31 cellular contexts compared by ENCODE assay signal in genomic region chr17:42767512-42767911, GRCh38. TPM values are rescaled to one million over a fixed set of nuclear protein-coding genes. Genes with fewer than 3 reads are reported as not detected.
"Had no signal": no experiment of that assay in that cellular context is flagged by ENCODE, and none has a peak within 500 bp of the region (broad histone marks: within the 10 kb centered on the region; RNA-seq: fewer than 3 reads in every experiment).

No MANE protein-coding gene starts in this region.

- H3K4me3 ChIP-seq: pancreas, psoas muscle, skin epidermis, smooth muscle cell, spleen, suprapubic skin, testis, tibial artery, transverse colon, upper lobe of right lung, uterus had no signal

- ATAC-seq: naive thymus-derived CD8-positive, alpha-beta T cell; natural killer cell treated with Interleukin-12 subunit alpha and Interleukin-12 subunit beta and Interleukin-15 and Interleukin-18, amount 100 ng/mL, for 72 hours; pancreas; psoas muscle; right cardiac atrium; sciatic nerve; stimulated activated memory B cell treated with anti-CD40 and anti-IgM and Interleukin-4, amounts not matched to agents 10 μg/mL and 1 μg/mL and 100 μg/mL, for 72 hours; stimulated activated naive CD8-positive, alpha-beta T cell treated with anti-CD3 and anti-CD28 coated beads, Interleukin-15, amount 100 ng/mL, for 72 hours; stimulated activated naive CD8-positive, alpha-beta T cell treated with anti-CD3 and anti-CD28 coated beads, Interleukin-15, Interleukin-2, amounts not matched to agents 100 U/mL and 50 U/mL, for 24 hours; upper lobe of right lung had no signal

- H3K4me1 ChIP-seq: uterus had no signal

- H3K36me3 Mint-ChIP-seq: natural killer cell treated with Interleukin-12 subunit alpha and Interleukin-12 subunit beta and Interleukin-15 and Interleukin-18, amount 100 ng/mL, for 72 hours; stimulated activated memory B cell treated with anti-CD40 and anti-IgM and Interleukin-4, amounts not matched to agents 10 μg/mL and 1 μg/mL and 100 μg/mL, for 72 hours; type B pancreatic cell had no signal

- H3K36me3 ChIP-seq: neutrophil, pancreas, spleen, suprapubic skin, tibial artery, transverse colon, upper lobe of right lung, uterus had no signal

- H3K9me3 ChIP-seq: neutrophil, pancreas, psoas muscle, spleen, suprapubic skin, testis, tibial artery, transverse colon, upper lobe of right lung, uterus had no signal

- H3K27me3 ChIP-seq: pancreas, suprapubic skin, testis, uterus had no signal

- H3K9me3 Mint-ChIP-seq: naive thymus-derived CD8-positive, alpha-beta T cell; natural killer cell treated with Interleukin-12 subunit alpha and Interleukin-12 subunit beta and Interleukin-15 and Interleukin-18, amount 100 ng/mL, for 72 hours; nephron progenitor cell; neural crest cell; stimulated activated memory B cell treated with anti-CD40 and anti-IgM and Interleukin-4, amounts not matched to agents 10 μg/mL and 1 μg/mL and 100 μg/mL, for 72 hours; stimulated activated naive CD8-positive, alpha-beta T cell treated with anti-CD3 and anti-CD28 coated beads, Interleukin-15, amount 100 ng/mL, for 72 hours; type B pancreatic cell had no signal

- FAIRE-seq: pancreas had no signal

- H3K27ac ChIP-seq: neutrophil, pancreas, psoas muscle, skin epidermis, spleen, suprapubic skin, testis, tibial artery, transverse colon, upper lobe of right lung, uterus had no signal

- DNase-seq: naive thymus-derived CD8-positive, alpha-beta T cell; nephron progenitor cell; nucleus accumbens; pancreas; psoas muscle; right cardiac atrium; stimulated activated CD4-positive, alpha-beta T cell treated with anti-CD3 and anti-CD28 coated beads, Interleukin-12 subunit alpha, Interleukin-12 subunit beta, amount 100 ng/mL, for 4 hours; stimulated activated CD4-positive, alpha-beta T cell treated with anti-CD3 and anti-CD28 coated beads, Interleukin-1b, Interleukin-23, amount 100 ng/mL, for 48 hours; stimulated activated CD4-positive, alpha-beta T cell treated with anti-CD3 and anti-CD28 coated beads, Interleukin-4, amount 100 ng/mL, for 1 hour; stimulated activated CD4-positive, alpha-beta T cell treated with anti-CD3 and anti-CD28 coated beads, Interleukin-4, amount 100 ng/mL, for 4 hours; stimulated activated CD8-positive, alpha-beta memory T cell treated with anti-CD3 and anti-CD28 coated beads, Interleukin-4, amount 100 ng/mL, for 48 hours; stimulated activated naive CD4-positive, alpha-beta T cell; stimulated activated naive CD8-positive, alpha-beta T cell treated with anti-CD3 and anti-CD28 coated beads, Interleukin-15, amount 100 ng/mL, for 72 hours; stimulated activated naive CD8-positive, alpha-beta T cell treated with anti-CD3 and anti-CD28 coated beads, Interleukin-15, Interleukin-2, amounts not matched to agents 100 U/mL and 50 U/mL, for 24 hours; substantia nigra; testis; tibial artery; transverse colon; upper lobe of right lung; uterus had no signal

- H3K4me3 Mint-ChIP-seq: natural killer cell treated with Interleukin-12 subunit alpha and Interleukin-12 subunit beta and Interleukin-15 and Interleukin-18, amount 100 ng/mL, for 72 hours; nephron progenitor cell; neural crest cell; stimulated activated memory B cell treated with anti-CD40 and anti-IgM and Interleukin-4, amounts not matched to agents 10 μg/mL and 1 μg/mL and 100 μg/mL, for 72 hours; stimulated activated naive CD8-positive, alpha-beta T cell treated with anti-CD3 and anti-CD28 coated beads, Interleukin-15, amount 100 ng/mL, for 72 hours; type B pancreatic cell had no signal

- H3K27ac Mint-ChIP-seq: naive thymus-derived CD8-positive, alpha-beta T cell; natural killer cell treated with Interleukin-12 subunit alpha and Interleukin-12 subunit beta and Interleukin-15 and Interleukin-18, amount 100 ng/mL, for 72 hours; nephron progenitor cell; stimulated activated memory B cell treated with anti-CD40 and anti-IgM and Interleukin-4, amounts not matched to agents 10 μg/mL and 1 μg/mL and 100 μg/mL, for 72 hours; stimulated activated naive CD8-positive, alpha-beta T cell treated with anti-CD3 and anti-CD28 coated beads, Interleukin-15, amount 100 ng/mL, for 72 hours; type B pancreatic cell had no signal

- H3K4me2 ChIP-seq: smooth muscle cell had no signal

RNA-seq across cellular contexts. Expression of gene RAMP2, which starts 6.5 kb away (rescaled TPM):
- total RNA-seq: naive thymus-derived CD8-positive, alpha-beta T cell; natural killer cell treated with Interleukin-12 subunit alpha and Interleukin-12 subunit beta and Interleukin-15 and Interleukin-18, amount 100 ng/mL, for 72 hours; renal cortical epithelial cell had no signal
- polyA plus RNA-seq: naive thymus-derived CD8-positive, alpha-beta T cell had no signal

RNA-seq across cellular contexts. Expression of gene WNK4, which starts 12.9 kb away (rescaled TPM):
- total RNA-seq: right cardiac atrium had no signal
- polyA plus RNA-seq: smooth muscle cell had no signal
